ENCODE assay signal across 14 cellular contexts in the genomic region with DNA sequence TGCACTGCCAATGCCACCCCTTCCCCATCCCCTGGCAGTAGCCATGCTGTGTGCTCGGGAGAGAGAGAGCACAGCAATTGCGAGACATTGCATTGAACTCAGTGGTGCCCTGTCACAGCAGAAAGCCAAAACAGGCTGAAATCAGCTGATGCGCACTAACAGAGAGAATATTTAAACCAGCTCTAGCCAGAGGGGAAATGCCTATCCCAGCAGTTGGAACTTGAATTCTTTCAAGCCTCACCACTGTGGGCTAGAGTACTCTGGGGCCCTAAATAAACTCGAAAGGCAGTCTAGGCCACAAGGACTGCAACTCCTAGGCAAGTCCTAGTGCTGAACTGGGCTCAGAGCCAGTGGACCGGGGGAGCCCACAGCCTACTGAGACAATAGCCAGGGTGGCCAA.
"Had no signal": no experiment of that assay in that cellular context is flagged by ENCODE, and none has a peak within 500 bp of the region (broad histone marks: within the 10 kb centered on the region; RNA-seq: fewer than 3 reads in every experiment).

No MANE protein-coding gene starts in this region.

- H3K9me3 ChIP-seq: breast epithelium, left ventricle myocardium inferior, pancreas, upper lobe of right lung had no signal

- H3K4me3 ChIP-seq: breast epithelium, esophagus muscularis mucosa, left ventricle myocardium inferior, pancreas, upper lobe of right lung had no signal

- H3K4me1 ChIP-seq: breast epithelium, esophagus muscularis mucosa, left ventricle myocardium inferior, pancreas, upper lobe of right lung had no signal

- DNase-seq: activated CD4-positive, alpha-beta memory T cell treated with anti-CD3 and anti-CD28 coated beads for 36 hours; activated gamma-delta T cell treated with Interleukin-2 at 50 U/mL for 16 hours; activated naive CD8-positive, alpha-beta T cell treated with anti-CD3 and anti-CD28 coated beads for 36 hours; activated T-cell treated with anti-CD3 and anti-CD28 coated beads, Interleukin-2, amount 50 U/mL, for 4 hours; anterior cingulate cortex; head of caudate nucleus; left ventricle myocardium inferior; pancreas; small intestine; T1000; upper lobe of right lung had no signal

- ATAC-seq: activated T-cell treated with anti-CD3 and anti-CD28 coated beads, Interleukin-2, amount 50 U/mL, for 4 hours; pancreas; upper lobe of right lung had no signal

- H3K27ac ChIP-seq: esophagus muscularis mucosa, left ventricle myocardium inferior, pancreas, upper lobe of right lung, VCaP had no signal

- H3K27me3 ChIP-seq: pancreas, upper lobe of right lung had no signal

- H3K36me3 ChIP-seq: breast epithelium, esophagus muscularis mucosa, left ventricle myocardium inferior, pancreas, upper lobe of right lung had no signal
